Comparison of ENCODE assay signal across 6 cellular contexts in the genomic region with DNA sequence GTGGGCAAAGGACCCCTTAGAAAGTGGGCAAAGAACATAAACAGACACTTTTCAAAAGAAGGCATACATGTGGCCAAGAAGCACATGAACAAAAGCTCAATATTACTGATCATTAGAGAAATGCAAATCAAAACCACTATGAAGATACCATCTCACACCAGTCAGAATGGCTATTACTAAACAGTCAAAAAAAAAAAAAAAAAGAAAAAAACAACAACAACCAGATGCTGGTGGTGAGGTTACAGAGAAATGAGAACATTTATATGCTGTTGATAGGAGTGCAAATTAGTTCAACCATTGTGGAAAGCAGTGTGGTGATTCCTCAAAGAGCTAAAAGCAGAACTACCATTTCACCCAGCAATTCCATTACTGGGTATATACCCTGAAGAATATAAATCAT. TPM values are rescaled to one million over a fixed set of nuclear protein-coding genes. Genes with fewer than 3 reads are reported as not detected.
DNase-seq lines count a peak whose midpoint lies in the region; ATAC-seq lines count a peak whose summit lies in the region.
"Not testable (repeated sequence)": the region's sequence is repeated elsewhere in the genome, so short reads cannot be mapped to it uniquely, and the experiment has no call there.

No MANE protein-coding gene starts in this region.

- ATAC-seq in GM18498 (IDR thresholded peaks at IDR 0.05; ENCODE audit: unreplicated experiment) (peak; percentile 53), GM18858 (IDR thresholded peaks at IDR 0.05; ENCODE audit: unreplicated experiment) (peak; percentile 47), GM18907 (IDR thresholded peaks at IDR 0.05; ENCODE audit: unreplicated experiment) (peak; percentile 49), HG02678 (IDR thresholded peaks at IDR 0.05; ENCODE audit: unreplicated experiment) (peak; percentile 59), HG02884 (IDR thresholded peaks at IDR 0.05; ENCODE audit: unreplicated experiment) (peak; percentile 38)
- ATAC-seq in T-helper 17 cell = not testable (repeated sequence)

- not testable (repeated sequence) for H3K36me3 Mint-ChIP-seq in T-helper 17 cell (ENCODE audit: low read depth)

- peak overlapping the region; percentile 9 for H3K27ac Mint-ChIP-seq in T-helper 17 cell

- not testable (repeated sequence) for H3K9me3 ChIP-seq in T-helper 17 cell (ENCODE audit: control insufficient read depth, low read length, poor library complexity, severe bottlenecking)

- H3K27me3 Mint-ChIP-seq in T-helper 17 cell = not testable (repeated sequence)

- not testable (repeated sequence) for H3K4me1 Mint-ChIP-seq in T-helper 17 cell

- not testable (repeated sequence) for DNase-seq in T-helper 17 cell

- H3K4me3 Mint-ChIP-seq in T-helper 17 cell = not testable (repeated sequence)

RNA-seq across cellular contexts. Expression of a gene that starts 50.6 kb away (rescaled TPM):
- total RNA-seq in T-helper 17 cell = 1 to 10 TPM; 1.3 to 1.7 TPM
